ENCODE assay signal across 1 cellular context in the genomic region with DNA sequence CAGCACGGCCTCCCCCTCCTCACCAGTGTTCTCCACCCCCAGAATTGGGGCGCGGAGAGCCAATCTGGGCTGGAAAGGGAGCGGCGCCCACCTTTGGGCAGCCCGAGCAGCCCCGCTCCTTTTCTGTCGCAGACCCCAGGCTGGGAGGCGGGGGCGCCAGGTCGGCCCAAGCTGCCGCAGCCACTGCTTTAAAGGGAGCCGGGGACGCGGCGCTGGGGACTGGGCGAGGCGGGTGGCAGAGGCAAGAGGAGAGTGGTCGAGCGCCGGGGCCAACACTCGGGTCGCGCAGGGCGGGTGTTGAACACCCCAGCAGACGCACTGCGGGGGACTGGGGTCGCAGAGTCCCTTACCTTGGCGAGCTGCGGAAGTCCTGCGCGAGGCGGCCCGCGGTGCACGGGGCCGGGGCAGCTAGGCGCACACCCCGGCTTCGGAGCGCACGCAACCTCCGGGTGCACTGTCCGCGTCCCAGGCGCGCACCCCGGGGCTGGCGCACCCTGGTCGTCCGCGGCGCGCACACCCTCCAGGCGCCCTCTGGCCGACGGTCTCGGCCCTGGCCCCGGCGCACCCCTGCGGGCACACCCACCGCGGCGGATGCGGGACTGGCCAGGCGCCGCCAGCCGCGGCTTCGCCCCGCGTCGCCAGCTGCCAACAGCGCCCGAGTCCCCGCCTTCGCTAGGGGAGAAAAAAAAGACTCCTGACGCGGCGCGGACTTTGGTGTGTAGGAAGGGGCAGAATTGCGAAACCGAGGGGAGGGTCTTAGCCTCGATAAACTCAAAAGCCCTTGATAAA.
TF ChIP-seq lines count a peak whose summit lies in the region.

A gene (minus strand): TSS at position 679 of the 789 bp plus-strand sequence. CDS start 37,870 bp downstream, outside the sequence.

TF ChIP-seq in HepG2, 621 proteins besides CTCF, POLR2A, EP300 and RAD21 (continued from another document and continues in another):
- TF ChIP-seq TBX3 (IDR thresholded peaks at IDR 0.05; ENCODE audit: borderline replicate concordance) (no peak), GATAD2A (CRISPR knock-in tag; IDR thresholded peaks at IDR 0.05) (peak; percentile 36; the same call in 1 of the 2 replicates), CAMTA2 (CRISPR knock-in tag; IDR thresholded peaks at IDR 0.05; ENCODE audit: borderline replicate concordance) (no peak), RBM22 (optimal IDR thresholded peaks at IDR 0.05; ENCODE audit: low read length) (no peak), MTA3 (CRISPR knock-in tag; IDR thresholded peaks at IDR 0.05) (no peak), ZNF724P (CRISPR knock-in tag; IDR thresholded peaks at IDR 0.05; ENCODE audit: borderline replicate concordance) (peak; percentile 87; the same call in 1 of the 2 replicates), ZFY (CRISPR knock-in tag; IDR thresholded peaks at IDR 0.05) (peak; percentile 41), ZNF143 (CRISPR knock-in tag; IDR thresholded peaks at IDR 0.05) (no peak), CHD2 (IDR thresholded peaks at IDR 0.05; ENCODE audit: low read depth, low read length) (no peak), KLF13 (CRISPR knock-in tag; IDR thresholded peaks at IDR 0.05) (no peak), SP5 (CRISPR knock-in tag; IDR thresholded peaks at IDR 0.05; ENCODE audit: borderline replicate concordance, low read depth) (peak; percentile 38; the same call in 1 of the 2 replicates), ZSCAN31 (CRISPR knock-in tag; IDR thresholded peaks at IDR 0.05; ENCODE audit: low read depth) (no peak; the same call in 1 of the 2 replicates)
- TF ChIP-seq, protein P1, sequence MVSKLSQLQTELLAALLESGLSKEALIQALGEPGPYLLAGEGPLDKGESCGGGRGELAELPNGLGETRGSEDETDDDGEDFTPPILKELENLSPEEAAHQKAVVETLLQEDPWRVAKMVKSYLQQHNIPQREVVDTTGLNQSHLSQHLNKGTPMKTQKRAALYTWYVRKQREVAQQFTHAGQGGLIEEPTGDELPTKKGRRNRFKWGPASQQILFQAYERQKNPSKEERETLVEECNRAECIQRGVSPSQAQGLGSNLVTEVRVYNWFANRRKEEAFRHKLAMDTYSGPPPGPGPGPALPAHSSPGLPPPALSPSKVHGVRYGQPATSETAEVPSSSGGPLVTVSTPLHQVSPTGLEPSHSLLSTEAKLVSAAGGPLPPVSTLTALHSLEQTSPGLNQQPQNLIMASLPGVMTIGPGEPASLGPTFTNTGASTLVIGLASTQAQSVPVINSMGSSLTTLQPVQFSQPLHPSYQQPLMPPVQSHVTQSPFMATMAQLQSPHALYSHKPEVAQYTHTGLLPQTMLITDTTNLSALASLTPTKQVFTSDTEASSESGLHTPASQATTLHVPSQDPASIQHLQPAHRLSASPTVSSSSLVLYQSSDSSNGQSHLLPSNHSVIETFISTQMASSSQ (IDR thresholded peaks at IDR 0.05; ENCODE audit: low read depth) = no peak
- TF ChIP-seq, protein P1 (CRISPR knock-in tag; IDR thresholded peaks at IDR 0.05; ENCODE audit: borderline replicate concordance) = no peak
- TF ChIP-seq, protein P2, sequence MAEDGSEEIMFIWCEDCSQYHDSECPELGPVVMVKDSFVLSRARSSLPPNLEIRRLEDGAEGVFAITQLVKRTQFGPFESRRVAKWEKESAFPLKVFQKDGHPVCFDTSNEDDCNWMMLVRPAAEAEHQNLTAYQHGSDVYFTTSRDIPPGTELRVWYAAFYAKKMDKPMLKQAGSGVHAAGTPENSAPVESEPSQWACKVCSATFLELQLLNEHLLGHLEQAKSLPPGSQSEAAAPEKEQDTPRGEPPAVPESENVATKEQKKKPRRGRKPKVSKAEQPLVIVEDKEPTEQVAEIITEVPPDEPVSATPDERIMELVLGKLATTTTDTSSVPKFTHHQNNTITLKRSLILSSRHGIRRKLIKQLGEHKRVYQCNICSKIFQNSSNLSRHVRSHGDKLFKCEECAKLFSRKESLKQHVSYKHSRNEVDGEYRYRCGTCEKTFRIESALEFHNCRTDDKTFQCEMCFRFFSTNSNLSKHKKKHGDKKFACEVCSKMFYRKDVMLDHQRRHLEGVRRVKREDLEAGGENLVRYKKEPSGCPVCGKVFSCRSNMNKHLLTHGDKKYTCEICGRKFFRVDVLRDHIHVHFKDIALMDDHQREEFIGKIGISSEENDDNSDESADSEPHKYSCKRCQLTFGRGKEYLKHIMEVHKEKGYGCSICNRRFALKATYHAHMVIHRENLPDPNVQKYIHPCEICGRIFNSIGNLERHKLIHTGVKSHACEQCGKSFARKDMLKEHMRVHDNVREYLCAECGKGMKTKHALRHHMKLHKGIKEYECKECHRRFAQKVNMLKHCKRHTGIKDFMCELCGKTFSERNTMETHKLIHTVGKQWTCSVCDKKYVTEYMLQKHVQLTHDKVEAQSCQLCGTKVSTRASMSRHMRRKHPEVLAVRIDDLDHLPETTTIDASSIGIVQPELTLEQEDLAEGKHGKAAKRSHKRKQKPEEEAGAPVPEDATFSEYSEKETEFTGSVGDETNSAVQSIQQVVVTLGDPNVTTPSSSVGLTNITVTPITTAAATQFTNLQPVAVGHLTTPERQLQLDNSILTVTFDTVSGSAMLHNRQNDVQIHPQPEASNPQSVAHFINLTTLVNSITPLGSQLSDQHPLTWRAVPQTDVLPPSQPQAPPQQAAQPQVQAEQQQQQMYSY (CRISPR knock-in tag; IDR thresholded peaks at IDR 0.05) = no peak
- TF ChIP-seq, protein P3, sequence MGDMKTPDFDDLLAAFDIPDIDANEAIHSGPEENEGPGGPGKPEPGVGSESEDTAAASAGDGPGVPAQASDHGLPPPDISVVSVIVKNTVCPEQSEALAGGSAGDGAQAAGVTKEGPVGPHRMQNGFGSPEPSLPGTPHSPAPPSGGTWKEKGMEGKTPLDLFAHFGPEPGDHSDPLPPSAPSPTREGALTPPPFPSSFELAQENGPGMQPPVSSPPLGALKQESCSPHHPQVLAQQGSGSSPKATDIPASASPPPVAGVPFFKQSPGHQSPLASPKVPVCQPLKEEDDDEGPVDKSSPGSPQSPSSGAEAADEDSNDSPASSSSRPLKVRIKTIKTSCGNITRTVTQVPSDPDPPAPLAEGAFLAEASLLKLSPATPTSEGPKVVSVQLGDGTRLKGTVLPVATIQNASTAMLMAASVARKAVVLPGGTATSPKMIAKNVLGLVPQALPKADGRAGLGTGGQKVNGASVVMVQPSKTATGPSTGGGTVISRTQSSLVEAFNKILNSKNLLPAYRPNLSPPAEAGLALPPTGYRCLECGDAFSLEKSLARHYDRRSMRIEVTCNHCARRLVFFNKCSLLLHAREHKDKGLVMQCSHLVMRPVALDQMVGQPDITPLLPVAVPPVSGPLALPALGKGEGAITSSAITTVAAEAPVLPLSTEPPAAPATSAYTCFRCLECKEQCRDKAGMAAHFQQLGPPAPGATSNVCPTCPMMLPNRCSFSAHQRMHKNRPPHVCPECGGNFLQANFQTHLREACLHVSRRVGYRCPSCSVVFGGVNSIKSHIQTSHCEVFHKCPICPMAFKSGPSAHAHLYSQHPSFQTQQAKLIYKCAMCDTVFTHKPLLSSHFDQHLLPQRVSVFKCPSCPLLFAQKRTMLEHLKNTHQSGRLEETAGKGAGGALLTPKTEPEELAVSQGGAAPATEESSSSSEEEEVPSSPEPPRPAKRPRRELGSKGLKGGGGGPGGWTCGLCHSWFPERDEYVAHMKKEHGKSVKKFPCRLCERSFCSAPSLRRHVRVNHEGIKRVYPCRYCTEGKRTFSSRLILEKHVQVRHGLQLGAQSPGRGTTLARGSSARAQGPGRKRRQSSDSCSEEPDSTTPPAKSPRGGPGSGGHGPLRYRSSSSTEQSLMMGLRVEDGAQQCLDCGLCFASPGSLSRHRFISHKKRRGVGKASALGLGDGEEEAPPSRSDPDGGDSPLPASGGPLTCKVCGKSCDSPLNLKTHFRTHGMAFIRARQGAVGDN (CRISPR knock-in tag; IDR thresholded peaks at IDR 0.05) = peak; percentile 65
- TF ChIP-seq, protein P4, sequence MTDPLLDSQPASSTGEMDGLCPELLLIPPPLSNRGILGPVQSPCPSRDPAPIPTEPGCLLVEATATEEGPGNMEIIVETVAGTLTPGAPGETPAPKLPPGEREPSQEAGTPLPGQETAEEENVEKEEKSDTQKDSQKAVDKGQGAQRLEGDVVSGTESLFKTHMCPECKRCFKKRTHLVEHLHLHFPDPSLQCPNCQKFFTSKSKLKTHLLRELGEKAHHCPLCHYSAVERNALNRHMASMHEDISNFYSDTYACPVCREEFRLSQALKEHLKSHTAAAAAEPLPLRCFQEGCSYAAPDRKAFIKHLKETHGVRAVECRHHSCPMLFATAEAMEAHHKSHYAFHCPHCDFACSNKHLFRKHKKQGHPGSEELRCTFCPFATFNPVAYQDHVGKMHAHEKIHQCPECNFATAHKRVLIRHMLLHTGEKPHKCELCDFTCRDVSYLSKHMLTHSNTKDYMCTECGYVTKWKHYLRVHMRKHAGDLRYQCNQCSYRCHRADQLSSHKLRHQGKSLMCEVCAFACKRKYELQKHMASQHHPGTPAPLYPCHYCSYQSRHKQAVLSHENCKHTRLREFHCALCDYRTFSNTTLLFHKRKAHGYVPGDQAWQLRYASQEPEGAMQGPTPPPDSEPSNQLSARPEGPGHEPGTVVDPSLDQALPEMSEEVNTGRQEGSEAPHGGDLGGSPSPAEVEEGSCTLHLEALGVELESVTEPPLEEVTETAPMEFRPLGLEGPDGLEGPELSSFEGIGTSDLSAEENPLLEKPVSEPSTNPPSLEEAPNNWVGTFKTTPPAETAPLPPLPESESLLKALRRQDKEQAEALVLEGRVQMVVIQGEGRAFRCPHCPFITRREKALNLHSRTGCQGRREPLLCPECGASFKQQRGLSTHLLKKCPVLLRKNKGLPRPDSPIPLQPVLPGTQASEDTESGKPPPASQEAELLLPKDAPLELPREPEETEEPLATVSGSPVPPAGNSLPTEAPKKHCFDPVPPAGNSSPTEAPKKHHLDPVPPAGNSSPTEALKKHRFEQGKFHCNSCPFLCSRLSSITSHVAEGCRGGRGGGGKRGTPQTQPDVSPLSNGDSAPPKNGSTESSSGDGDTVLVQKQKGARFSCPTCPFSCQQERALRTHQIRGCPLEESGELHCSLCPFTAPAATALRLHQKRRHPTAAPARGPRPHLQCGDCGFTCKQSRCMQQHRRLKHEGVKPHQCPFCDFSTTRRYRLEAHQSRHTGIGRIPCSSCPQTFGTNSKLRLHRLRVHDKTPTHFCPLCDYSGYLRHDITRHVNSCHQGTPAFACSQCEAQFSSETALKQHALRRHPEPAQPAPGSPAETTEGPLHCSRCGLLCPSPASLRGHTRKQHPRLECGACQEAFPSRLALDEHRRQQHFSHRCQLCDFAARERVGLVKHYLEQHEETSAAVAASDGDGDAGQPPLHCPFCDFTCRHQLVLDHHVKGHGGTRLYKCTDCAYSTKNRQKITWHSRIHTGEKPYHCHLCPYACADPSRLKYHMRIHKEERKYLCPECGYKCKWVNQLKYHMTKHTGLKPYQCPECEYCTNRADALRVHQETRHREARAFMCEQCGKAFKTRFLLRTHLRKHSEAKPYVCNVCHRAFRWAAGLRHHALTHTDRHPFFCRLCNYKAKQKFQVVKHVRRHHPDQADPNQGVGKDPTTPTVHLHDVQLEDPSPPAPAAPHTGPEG (CRISPR knock-in tag; IDR thresholded peaks at IDR 0.05) = 0 out of 2 replicates have a peak, but pooled peaks have one; percentile 40
- TF ChIP-seq, protein P5, sequence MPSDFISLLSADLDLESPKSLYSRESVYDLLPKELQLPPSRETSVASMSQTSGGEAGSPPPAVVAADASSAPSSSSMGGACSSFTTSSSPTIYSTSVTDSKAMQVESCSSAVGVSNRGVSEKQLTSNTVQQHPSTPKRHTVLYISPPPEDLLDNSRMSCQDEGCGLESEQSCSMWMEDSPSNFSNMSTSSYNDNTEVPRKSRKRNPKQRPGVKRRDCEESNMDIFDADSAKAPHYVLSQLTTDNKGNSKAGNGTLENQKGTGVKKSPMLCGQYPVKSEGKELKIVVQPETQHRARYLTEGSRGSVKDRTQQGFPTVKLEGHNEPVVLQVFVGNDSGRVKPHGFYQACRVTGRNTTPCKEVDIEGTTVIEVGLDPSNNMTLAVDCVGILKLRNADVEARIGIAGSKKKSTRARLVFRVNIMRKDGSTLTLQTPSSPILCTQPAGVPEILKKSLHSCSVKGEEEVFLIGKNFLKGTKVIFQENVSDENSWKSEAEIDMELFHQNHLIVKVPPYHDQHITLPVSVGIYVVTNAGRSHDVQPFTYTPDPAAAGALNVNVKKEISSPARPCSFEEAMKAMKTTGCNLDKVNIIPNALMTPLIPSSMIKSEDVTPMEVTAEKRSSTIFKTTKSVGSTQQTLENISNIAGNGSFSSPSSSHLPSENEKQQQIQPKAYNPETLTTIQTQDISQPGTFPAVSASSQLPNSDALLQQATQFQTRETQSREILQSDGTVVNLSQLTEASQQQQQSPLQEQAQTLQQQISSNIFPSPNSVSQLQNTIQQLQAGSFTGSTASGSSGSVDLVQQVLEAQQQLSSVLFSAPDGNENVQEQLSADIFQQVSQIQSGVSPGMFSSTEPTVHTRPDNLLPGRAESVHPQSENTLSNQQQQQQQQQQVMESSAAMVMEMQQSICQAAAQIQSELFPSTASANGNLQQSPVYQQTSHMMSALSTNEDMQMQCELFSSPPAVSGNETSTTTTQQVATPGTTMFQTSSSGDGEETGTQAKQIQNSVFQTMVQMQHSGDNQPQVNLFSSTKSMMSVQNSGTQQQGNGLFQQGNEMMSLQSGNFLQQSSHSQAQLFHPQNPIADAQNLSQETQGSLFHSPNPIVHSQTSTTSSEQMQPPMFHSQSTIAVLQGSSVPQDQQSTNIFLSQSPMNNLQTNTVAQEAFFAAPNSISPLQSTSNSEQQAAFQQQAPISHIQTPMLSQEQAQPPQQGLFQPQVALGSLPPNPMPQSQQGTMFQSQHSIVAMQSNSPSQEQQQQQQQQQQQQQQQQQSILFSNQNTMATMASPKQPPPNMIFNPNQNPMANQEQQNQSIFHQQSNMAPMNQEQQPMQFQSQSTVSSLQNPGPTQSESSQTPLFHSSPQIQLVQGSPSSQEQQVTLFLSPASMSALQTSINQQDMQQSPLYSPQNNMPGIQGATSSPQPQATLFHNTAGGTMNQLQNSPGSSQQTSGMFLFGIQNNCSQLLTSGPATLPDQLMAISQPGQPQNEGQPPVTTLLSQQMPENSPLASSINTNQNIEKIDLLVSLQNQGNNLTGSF (CRISPR knock-in tag; IDR thresholded peaks at IDR 0.05) = 0 out of 2 replicates have a peak, but pooled peaks have one; percentile 17
- TF ChIP-seq, protein P6, sequence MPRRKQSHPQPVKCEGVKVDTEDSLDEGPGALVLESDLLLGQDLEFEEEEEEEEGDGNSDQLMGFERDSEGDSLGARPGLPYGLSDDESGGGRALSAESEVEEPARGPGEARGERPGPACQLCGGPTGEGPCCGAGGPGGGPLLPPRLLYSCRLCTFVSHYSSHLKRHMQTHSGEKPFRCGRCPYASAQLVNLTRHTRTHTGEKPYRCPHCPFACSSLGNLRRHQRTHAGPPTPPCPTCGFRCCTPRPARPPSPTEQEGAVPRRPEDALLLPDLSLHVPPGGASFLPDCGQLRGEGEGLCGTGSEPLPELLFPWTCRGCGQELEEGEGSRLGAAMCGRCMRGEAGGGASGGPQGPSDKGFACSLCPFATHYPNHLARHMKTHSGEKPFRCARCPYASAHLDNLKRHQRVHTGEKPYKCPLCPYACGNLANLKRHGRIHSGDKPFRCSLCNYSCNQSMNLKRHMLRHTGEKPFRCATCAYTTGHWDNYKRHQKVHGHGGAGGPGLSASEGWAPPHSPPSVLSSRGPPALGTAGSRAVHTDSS (CRISPR knock-in tag; conservative IDR thresholded peaks at IDR 0.05) = no peak
